ENCODE assay signal across 1 cellular context in genomic region chr17:76119409-76120371, GRCh38.
TF ChIP-seq lines count a peak whose summit lies in the region.

No MANE protein-coding gene starts in this region.

TF ChIP-seq in SK-N-SH, 30 proteins besides CTCF, POLR2A, EP300 and RAD21:
- no peak for TF ChIP-seq REST (IDR thresholded peaks at IDR 0.05; ENCODE audit: low read depth, low read length)
- TF ChIP-seq FOXM1 (IDR thresholded peaks at IDR 0.05; ENCODE audit: low read depth), result no peak
- TF ChIP-seq FOSL2 (IDR thresholded peaks at IDR 0.05; ENCODE audit: borderline replicate concordance, low read depth), result no peak
- TF ChIP-seq USF2 (IDR thresholded peaks at IDR 0.05; ENCODE audit: borderline replicate concordance, low read depth, low read length), result no peak
- TF ChIP-seq YY1 (IDR thresholded peaks at IDR 0.05; ENCODE audit: low read depth), result no peak
- TF ChIP-seq ZBTB33 (IDR thresholded peaks at IDR 0.05; ENCODE audit: borderline replicate concordance, low read depth), result no peak
- TF ChIP-seq EZH2phosphoT487 (IDR thresholded peaks at IDR 0.05; ENCODE audit: borderline replicate concordance, low read depth), result no peak
- no peak for TF ChIP-seq PBX3 (IDR thresholded peaks at IDR 0.05)
- no peak for TF ChIP-seq FOXJ3 (CRISPR knock-in tag; IDR thresholded peaks at IDR 0.05)
- TF ChIP-seq TAF1 (IDR thresholded peaks at IDR 0.05; ENCODE audit: borderline replicate concordance, low read depth, low read length), result no peak
- TF ChIP-seq TEAD4 (IDR thresholded peaks at IDR 0.05; ENCODE audit: borderline replicate concordance, insufficient read depth), result no peak
TF ChIP-seq in SK-N-SH: peak in this region for 0.
